7 cellular contexts compared by ENCODE assay signal in genomic region chr11:86955674-86956522, GRCh38. TPM values are rescaled to one million over a fixed set of nuclear protein-coding genes. Genes with fewer than 3 reads are reported as not detected.
DNase-seq lines count a peak whose midpoint lies in the region; ATAC-seq and TF ChIP-seq lines count a peak whose summit lies in the region.

No MANE protein-coding gene starts in this region.

- no peaks in the 10 kb centered on the region; the same call in 1 of the 2 replicates for H4K20me1 ChIP-seq in PC-3 (ENCODE audit: low read length)

- peaks cover 39% of the 10 kb centered on the region for H3K79me2 ChIP-seq in PC-3 (ENCODE audit: low read length)

- H3K4me1 ChIP-seq in PC-3 (ENCODE audit: insufficient read depth, low read length) (peaks cover 31% of the 10 kb centered on the region), psoas muscle (peaks cover 35% of the 10 kb centered on the region)

- H2AFZ ChIP-seq in PC-3 (ENCODE audit: low read length) = peak overlapping the region; percentile 99

- POLR2A ChIA-PET in PC-3 (lab: Charles Lee; ENCODE audit: unreplicated experiment) = interaction anchor here (0.6 to 1.2 kb wide), 4 partner anchors 12 to 1101 kb away, joined by 4 to 6 read pairs (median 4); no protein-coding TSS in a partner anchor

- H3K4me3 ChIP-seq in PC-3 (ENCODE audit: low read length) (peak overlapping the region; percentile 96), astrocyte of the spinal cord (ENCODE audit: low read depth, low read length) (peak overlapping the region; percentile 79), psoas muscle (peak overlapping the region; percentile 96)

- TSS peak; percentile 32 for BruUV-seq in PC-3 (replicated peaks; lab: Mats Ljungman, UMichigan)

- H3K9me2 ChIP-seq in PC-3 (replicated peaks; ENCODE audit: low read length) = no peaks in the 10 kb centered on the region

- peak; percentile 62 for ATAC-seq in GM21515 (IDR thresholded peaks at IDR 0.05; ENCODE audit: unreplicated experiment)
- peak; percentile 74 for ATAC-seq in PC-3
- ATAC-seq in psoas muscle = peak; percentile 79 to 84 (median 82)

- peak; percentile 47; the same call in 1 of the 2 replicates for TF ChIP-seq CTCF in PC-3 (conservative IDR thresholded peaks at IDR 0.05; ENCODE audit: low read depth, low read length)
- peak; percentile 16 for TF ChIP-seq CTCF in astrocyte of the spinal cord (IDR thresholded peaks at IDR 0.05; ENCODE audit: low read depth, low read length)
- peak; percentile 12 for TF ChIP-seq CTCF in psoas muscle (IDR thresholded peaks at IDR 0.05)

- CTCF ChIA-PET in PC-3 (lab: Charles Lee) = interaction anchor here (0.5 to 1.6 kb wide), 5 partner anchors 16 to 767 kb away, joined by 3 to 9 read pairs (median 4); no protein-coding TSS in a partner anchor

- intact Hi-C loops in PC-3 (cut with micrococcal nuclease) (loop anchor here (2.0 to 5.0 kb wide), 3 partner anchors 15 to 326 kb away; partner anchors contain the start of gene TMEM135), psoas muscle (cut with DNase I) (loop anchor here (2.0 to 5.0 kb wide), 2 partner anchors 27 to 81 kb away; partner anchors contain the start of gene TMEM135 (in 2 of the 2))

- peak overlapping the region; percentile 71 for H3K27ac ChIP-seq in PC-3 (ENCODE audit: low read length)
- peak overlapping the region; percentile 95 for H3K27ac ChIP-seq in psoas muscle

- H3K9ac ChIP-seq in PC-3 (ENCODE audit: low read length) = peak overlapping the region; percentile 67

- 0% methylated on average over 48 to 49 of the region's 49 CpGs for WGBS in psoas muscle, 3 donors

- H3K27me3 ChIP-seq in PC-3 (ENCODE audit: low read length) = no peaks in the 10 kb centered on the region
- H3K27me3 ChIP-seq in psoas muscle (ENCODE audit: insufficient read depth in 3 of 3, low read length in 2 of 3) = no peaks in the 10 kb centered on the region

- in situ Hi-C loops in astrocyte of the spinal cord (cut with HindIII; ENCODE audit: low sequenced_read_pairs) = no loop called here

- H3K4me2 ChIP-seq in PC-3 (ENCODE audit: low read length) = peak overlapping the region; percentile 99

- DNase-seq in GM03348 (ENCODE audit: low spot score) = peak; percentile 93
- peak; percentile 74 for DNase-seq in HPDE6-E6E7 (ENCODE audit: extremely low spot score)
- peak; percentile 83 for DNase-seq in PC-3
- DNase-seq in astrocyte of the spinal cord (ENCODE audit: low read depth, low spot score) = peak; percentile 77
- peak; percentile 76 for DNase-seq in hepatic stellate cell (ENCODE audit: low spot score)
- peak; percentile 89 to 95 for DNase-seq in psoas muscle

- H3K9me3 ChIP-seq in PC-3 (ENCODE audit: low read length) (no peaks in the 10 kb centered on the region), psoas muscle (no peaks in the 10 kb centered on the region)

- H3K36me3 ChIP-seq in PC-3 (ENCODE audit: low read depth, low read length) (peaks cover 9% of the 10 kb centered on the region), psoas muscle (ENCODE audit: insufficient read depth in 1 of 2, low read depth in 1 of 2) (peaks cover 9 to 11% of the 10 kb centered on the region in 2 donors)

- no peaks in the 10 kb centered on the region for H3F3A ChIP-seq in PC-3 (ENCODE audit: low read length, unreplicated experiment)

RNA-seq across cellular contexts. Expression of gene FZD4, which starts 0.7 kb away (rescaled TPM):
- 17.3 and 17.7 TPM in 2 replicates for total RNA-seq in PC-3 (2014; rRNA removed)
- total RNA-seq in psoas muscle = 100 to 1,000 TPM in 1 of 4 donors, 10 to 100 TPM in 3; 12.3 to 158 (median 30.2) TPM
- polyA plus RNA-seq in psoas muscle = 10 to 100 TPM; 22.1 to 39.5 (median 27.5) TPM

Comparison
In these comparisons a context has a peak if more than half of its experiments do, and no peak if none do; other contexts are left out.
1. Peak in every context shown above with its lines: DNase-seq, ATAC-seq, H3K4me3 ChIP-seq and H3K27ac ChIP-seq.